ENCODE assay signal across 17 cellular contexts in the genomic region with DNA sequence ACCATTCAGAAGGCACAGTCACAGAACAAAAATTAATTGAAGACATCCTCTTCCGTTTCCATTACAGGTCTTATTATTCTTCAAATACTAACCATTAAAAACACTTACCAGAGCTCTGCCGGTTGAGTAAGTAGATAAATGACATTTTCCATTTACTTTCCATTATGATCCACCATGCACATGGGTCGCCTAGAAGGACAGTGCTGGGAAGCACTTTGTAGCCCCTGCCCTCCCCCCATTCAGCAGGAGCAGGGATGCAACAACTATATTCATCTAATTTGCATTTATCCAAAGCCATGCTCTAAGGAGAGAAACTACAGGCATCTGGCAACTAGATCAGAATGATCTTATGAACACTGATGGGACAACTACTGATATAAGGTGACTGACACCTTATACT.
A peak's percentile ranks its signal among the peaks of the same experiment; 100 is the strongest.
DNase-seq lines count a peak whose midpoint lies in the region; ATAC-seq and TF ChIP-seq lines count a peak whose summit lies in the region.
"Had no signal": no experiment of that assay in that cellular context is flagged by ENCODE, and none has a peak within 500 bp of the region (broad histone marks: within the 10 kb centered on the region; RNA-seq: fewer than 3 reads in every experiment).

No MANE protein-coding gene starts in this region.

- H3K4me1 ChIP-seq in breast epithelium = no peaks in the 10 kb centered on the region
- H3K4me1 ChIP-seq in CD4-positive, alpha-beta memory T cell (ENCODE audit: insufficient read depth, low read length) = no peaks in the 10 kb centered on the region

- H3K27ac ChIP-seq in breast epithelium = peak overlapping the region; percentile 66 to 84
- H3K27ac ChIP-seq in CD4-positive, alpha-beta memory T cell (ENCODE audit: low read depth, low read length) = no peak overlapping the region
- H3K27ac ChIP-seq: SJSA1 had no signal

- H3K9me3 ChIP-seq in breast epithelium = no peaks in the 10 kb centered on the region
- no peaks in the 10 kb centered on the region for H3K9me3 ChIP-seq in CD4-positive, alpha-beta memory T cell (ENCODE audit: control insufficient read depth in 1 of 2, low read length in 2 of 2)
- H3K9me3 ChIP-seq: SJSA1 had no signal

- TF ChIP-seq CTCF in breast epithelium (IDR thresholded peaks at IDR 0.05) (no peak), MCF 10A (IDR thresholded peaks at IDR 0.05; ENCODE audit: unreplicated experiment) (no peak), HFFc6 (IDR thresholded peaks at IDR 0.05) (no peak)

- H3K9me3 Mint-ChIP-seq in MCF 10A (ENCODE audit: unreplicated experiment) (no peaks in the 10 kb centered on the region), T-cell (no peaks in the 10 kb centered on the region), HFFc6 (no peaks in the 10 kb centered on the region)
- no peaks in the 10 kb centered on the region for H3K9me3 Mint-ChIP-seq in CD4-positive, alpha-beta memory T cell
- H3K9me3 Mint-ChIP-seq in stimulated activated effector memory CD8-positive, alpha-beta T cell treated with anti-CD3 and anti-CD28 coated beads, Interleukin-12 subunit alpha, Interleukin-12 subunit beta, amount 100 ng/mL, for 72 hours = no peaks in the 10 kb centered on the region
- H3K9me3 Mint-ChIP-seq: CD8-positive, alpha-beta memory T cell had no signal

- BruUV-seq in MCF 10A (replicated peaks; lab: Mats Ljungman, UMichigan) = no TSS peak

- H3K27me3 Mint-ChIP-seq in MCF 10A (ENCODE audit: insufficient read depth, unreplicated experiment) = no peaks in the 10 kb centered on the region
- H3K27me3 Mint-ChIP-seq in CD4-positive, alpha-beta memory T cell = no peaks in the 10 kb centered on the region
- H3K27me3 Mint-ChIP-seq in T-cell = no peaks in the 10 kb centered on the region
- H3K27me3 Mint-ChIP-seq in HFFc6 (ENCODE audit: insufficient read depth) = peaks cover 3% of the 10 kb centered on the region; the same call in 1 of the 2 replicates
- H3K27me3 Mint-ChIP-seq: CD8-positive, alpha-beta memory T cell had no signal

- no peak for TF ChIP-seq POLR2A in breast epithelium (IDR thresholded peaks at IDR 0.05)

- POLR2A ChIA-PET in MCF 10A (lab: Yijun Ruan, JAX) = interaction anchor here (1.1 to 2.5 kb wide), 2 partner anchors 9 to 45 kb away, joined by 3 to 11 read pairs; no protein-coding TSS in a partner anchor
- POLR2A ChIA-PET in CD4-positive, alpha-beta memory T cell (lab: Charles Lee; ENCODE audit: partially characterized antibody) = interaction anchor here (1.3 kb wide), 1 partner anchor 10 kb away, joined by 4 read pairs; no protein-coding TSS in a partner anchor
- POLR2A ChIA-PET in T-cell (lab: Charles Lee) = interaction anchor here in 1 of 2 donors (0.6 kb wide), 1 partner anchor 13 kb away, joined by 3 read pairs; no protein-coding TSS in a partner anchor

- intact Hi-C loops in breast epithelium (cut with DNase I; ENCODE audit: low total_unique reads) = no loop called here
- intact Hi-C loops in MCF 10A (cut with micrococcal nuclease) = no loop called here
- intact Hi-C loops in CD4-positive, alpha-beta memory T cell (cut with micrococcal nuclease) = no loop called here

- ATAC-seq in T-cell (replicated peaks in 1 of 4) = no peak
- ATAC-seq in stimulated activated effector memory CD8-positive, alpha-beta T cell treated with anti-CD3 and anti-CD28 coated beads, Interleukin-12 subunit alpha, Interleukin-12 subunit beta, amount 100 ng/mL, for 72 hours = no peak

- CTCF ChIA-PET in MCF 10A (lab: Yijun Ruan, JAX) (interaction anchor here (2.2 kb wide), 1 partner anchor 68 kb away, joined by 12 read pairs; no protein-coding TSS in a partner anchor), T-cell (lab: Charles Lee) (no interaction called here)
- CTCF ChIA-PET in CD4-positive, alpha-beta memory T cell (lab: Charles Lee; ENCODE audit: partially characterized antibody) = interaction anchor here (1.0 to 1.9 kb wide), 3 partner anchors 10 to 34 kb away, joined by 3 to 8 read pairs (median 8); no protein-coding TSS in a partner anchor

- peaks cover 42% of the 10 kb centered on the region for H3K36me3 Mint-ChIP-seq in MCF 10A (ENCODE audit: insufficient read depth, unreplicated experiment)
- peaks cover 50 to 80% of the 10 kb centered on the region in 2 donors for H3K36me3 Mint-ChIP-seq in CD4-positive, alpha-beta memory T cell
- H3K36me3 Mint-ChIP-seq in T-cell = peaks cover 63% of the 10 kb centered on the region
- H3K36me3 Mint-ChIP-seq in stimulated activated effector memory CD8-positive, alpha-beta T cell treated with anti-CD3 and anti-CD28 coated beads, Interleukin-12 subunit alpha, Interleukin-12 subunit beta, amount 100 ng/mL, for 72 hours = peaks cover 28% of the 10 kb centered on the region
- H3K36me3 Mint-ChIP-seq in HFFc6 (ENCODE audit: low read depth) = peaks cover 6% of the 10 kb centered on the region; the same call in 1 of the 2 replicates

- H3K4me3 ChIP-seq in breast epithelium = no peak overlapping the region
- H3K4me3 ChIP-seq in CD4-positive, alpha-beta memory T cell (ENCODE audit: low read length in 2 of 2) = no peak overlapping the region
- H3K4me3 ChIP-seq: SJSA1 had no signal

- H3K4me3 Mint-ChIP-seq in MCF 10A (ENCODE audit: unreplicated experiment) (no peak overlapping the region), T-cell (peak overlapping the region in 1 of 3 donors; percentile 43), HFFc6 (no peak overlapping the region)
- no peak overlapping the region for H3K4me3 Mint-ChIP-seq in CD4-positive, alpha-beta memory T cell
- no peak overlapping the region for H3K4me3 Mint-ChIP-seq in stimulated activated effector memory CD8-positive, alpha-beta T cell treated with anti-CD3 and anti-CD28 coated beads, Interleukin-12 subunit alpha, Interleukin-12 subunit beta, amount 100 ng/mL, for 72 hours
- H3K4me3 Mint-ChIP-seq: CD8-positive, alpha-beta memory T cell had no signal

- no peaks in the 10 kb centered on the region for H3K36me3 ChIP-seq in breast epithelium
- H3K36me3 ChIP-seq in CD4-positive, alpha-beta memory T cell (ENCODE audit: insufficient read depth, low read length) = peaks cover 26% of the 10 kb centered on the region
- H3K36me3 ChIP-seq: SJSA1 had no signal

- no peak for DNase-seq in breast epithelium (ENCODE audit: low spot score in 2 of 2)
- DNase-seq in MCF 10A (ENCODE audit: unreplicated experiment) = no peak
- no peak for DNase-seq in CD4-positive, alpha-beta memory T cell
- DNase-seq in T-cell = no peak
- no peak for DNase-seq in stimulated activated effector memory CD8-positive, alpha-beta T cell treated with anti-CD3 and anti-CD28 coated beads, Interleukin-12 subunit alpha, Interleukin-12 subunit beta, amount 100 ng/mL, for 72 hours (ENCODE audit: low spot score in 2 of 2)
- DNase-seq in NCI-H345 (lab: John Stamatoyannopoulos, UW) = no peak
- no peak for DNase-seq in HFFc6
- DNase-seq: CD8-positive, alpha-beta memory T cell; DMS79; GOT3; KBM-7; NCI-H1436; NCI-H2029; NCI-H2171 treated with DMSO at 0.1 percent for 48 hours; NCI-H748 treated with DMSO at 0.1 percent for 48 hours; OCI-M1 had no signal

- no peaks in the 10 kb centered on the region for H3K4me1 Mint-ChIP-seq in MCF 10A (ENCODE audit: insufficient read depth, unreplicated experiment)
- H3K4me1 Mint-ChIP-seq in CD4-positive, alpha-beta memory T cell = peaks cover 31 to 58% (median 36%) of the 10 kb centered on the region in 4 donors
- peaks cover 77 to 80% (median 80%) of the 10 kb centered on the region in 3 donors for H3K4me1 Mint-ChIP-seq in T-cell
- H3K4me1 Mint-ChIP-seq in stimulated activated effector memory CD8-positive, alpha-beta T cell treated with anti-CD3 and anti-CD28 coated beads, Interleukin-12 subunit alpha, Interleukin-12 subunit beta, amount 100 ng/mL, for 72 hours = peaks cover 6% of the 10 kb centered on the region
- H3K4me1 Mint-ChIP-seq in HFFc6 (ENCODE audit: low read depth) = peaks cover 3% of the 10 kb centered on the region; the same call in 1 of the 2 replicates

- H3K27me3 ChIP-seq in breast epithelium = no peaks in the 10 kb centered on the region
- no peaks in the 10 kb centered on the region for H3K27me3 ChIP-seq in CD4-positive, alpha-beta memory T cell (ENCODE audit: insufficient read depth, low read length)
- H3K27me3 ChIP-seq: SJSA1 had no signal

- H3K27ac Mint-ChIP-seq in MCF 10A (ENCODE audit: low read depth, unreplicated experiment) (no peak overlapping the region), T-cell (peak overlapping the region; percentile 42 to 79), HFFc6 (no peak overlapping the region)
- H3K27ac Mint-ChIP-seq in CD4-positive, alpha-beta memory T cell = peak overlapping the region; percentile 28 to 91 (median 48)
- H3K27ac Mint-ChIP-seq in stimulated activated effector memory CD8-positive, alpha-beta T cell treated with anti-CD3 and anti-CD28 coated beads, Interleukin-12 subunit alpha, Interleukin-12 subunit beta, amount 100 ng/mL, for 72 hours = peak overlapping the region; percentile 30

Comparison
In these comparisons a context has a peak if more than half of its experiments do, and no peak if none do; other contexts are left out.
1. H3K27ac Mint-ChIP-seq: peak in CD4-positive, alpha-beta memory T cell (7 of 7), T-cell (2 of 2) and stimulated activated effector memory CD8-positive, alpha-beta T cell treated with anti-CD3 and anti-CD28 coated beads, Interleukin-12 subunit alpha, Interleukin-12 subunit beta, amount 100 ng/mL, for 72 hours (single experiment); none in MCF 10A (single experiment) and HFFc6 (single experiment).
2. CTCF ChIA-PET loops: an anchor here in MCF 10A (2.2 kb wide) and CD4-positive, alpha-beta memory T cell (1.0 to 1.9 kb wide); none called in T-cell.